ENCODE assay signal across 18 cellular contexts in the genomic region with DNA sequence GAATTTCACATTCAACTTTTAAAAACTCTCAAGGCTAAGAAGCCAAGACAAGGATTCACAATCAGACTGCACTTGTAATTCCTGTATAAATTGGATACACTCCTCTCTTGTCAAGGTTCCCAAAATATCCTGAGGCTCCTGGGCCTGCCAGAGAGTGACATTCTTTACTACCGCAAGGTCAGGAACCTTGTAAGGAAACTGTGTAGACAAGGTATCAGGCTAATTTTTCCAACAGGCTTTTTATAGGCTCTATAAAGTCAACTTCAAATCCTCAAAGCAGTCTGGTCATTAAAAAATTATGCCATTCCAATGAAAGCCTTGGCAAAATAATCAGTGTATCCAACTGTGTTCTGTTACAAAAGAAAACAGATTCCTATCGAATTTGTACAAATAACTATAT. TPM values are rescaled to one million over a fixed set of nuclear protein-coding genes. Genes with fewer than 3 reads are reported as not detected.
DNase-seq lines count a peak whose midpoint lies in the region; ATAC-seq and TF ChIP-seq lines count a peak whose summit lies in the region.
"Had no signal": no experiment of that assay in that cellular context is flagged by ENCODE, and none has a peak within 500 bp of the region (broad histone marks: within the 10 kb centered on the region; RNA-seq: fewer than 3 reads in every experiment).

No MANE protein-coding gene starts in this region.

- POLR2A ChIA-PET in CD8-positive, alpha-beta memory T cell (lab: Charles Lee), result no interaction called here
- POLR2A ChIA-PET in OCI-LY7 (lab: Charles Lee), result no interaction called here

- ATAC-seq in Right ventricle myocardium superior (ENCODE audit: poor library complexity), result peak; percentile 84
- no peak for ATAC-seq in HG02623 (IDR thresholded peaks at IDR 0.05; ENCODE audit: unreplicated experiment)
- ATAC-seq: activated CD8-positive, alpha-beta T cell treated with anti-CD3 and anti-CD28 coated beads, Interleukin-2, amount 10 ng/mL, durations not matched to agents 7 days and 5 days; pancreas had no signal

- no peaks in the 10 kb centered on the region for H4K20me1 ChIP-seq in OCI-LY7 (ENCODE audit: insufficient read depth, low read length)

- H3K27ac ChIP-seq in CD8-positive, alpha-beta memory T cell (ENCODE audit: low read depth, low read length), result no peak overlapping the region
- H3K27ac ChIP-seq in OCI-LY7 (ENCODE audit: low read depth, low read length, poor library complexity, severe bottlenecking), result no peak overlapping the region
- H3K27ac ChIP-seq: pancreas, PC-9 had no signal

- peaks cover 8% of the 10 kb centered on the region for H3K9me3 Mint-ChIP-seq in nephron
- no peaks in the 10 kb centered on the region for H3K9me3 Mint-ChIP-seq in CD8-positive, alpha-beta memory T cell
- H3K9me3 Mint-ChIP-seq: activated naive CD8-positive, alpha-beta T cell treated with anti-CD3 and anti-CD28 coated beads for 36 hours; CD4-positive, CD25-positive, alpha-beta regulatory T cell; immature natural killer cell had no signal

- no peaks in the 10 kb centered on the region for H3K9me2 ChIP-seq in OCI-LY7 (ENCODE audit: insufficient read depth, low read length)

- peaks cover 26% of the 10 kb centered on the region for H3K36me3 Mint-ChIP-seq in nephron (ENCODE audit: low read depth)
- H3K36me3 Mint-ChIP-seq in CD8-positive, alpha-beta memory T cell, result peaks cover 12 to 15% (median 13%) of the 10 kb centered on the region in 3 donors

- H3K79me2 ChIP-seq in OCI-LY7 (ENCODE audit: insufficient read depth, low read depth, low read length), result no peaks in the 10 kb centered on the region

- H3K36me3 ChIP-seq in CD8-positive, alpha-beta memory T cell (ENCODE audit: insufficient read depth, low read length), result no peaks in the 10 kb centered on the region
- H3K36me3 ChIP-seq in OCI-LY7 (ENCODE audit: insufficient read depth, low read length), result peaks cover 27% of the 10 kb centered on the region
- H3K36me3 ChIP-seq: pancreas had no signal

- no peak overlapping the region for H2AFZ ChIP-seq in OCI-LY7 (ENCODE audit: low read length)

- no peak overlapping the region for H3K4me3 Mint-ChIP-seq in nephron
- H3K4me3 Mint-ChIP-seq in CD8-positive, alpha-beta memory T cell, result no peak overlapping the region
- H3K4me3 Mint-ChIP-seq: activated CD8-positive, alpha-beta T cell treated with anti-CD3 and anti-CD28 coated beads, Interleukin-2, amount 10 ng/mL, durations not matched to agents 7 days and 5 days; activated naive CD8-positive, alpha-beta T cell treated with anti-CD3 and anti-CD28 coated beads for 36 hours; CD4-positive, CD25-positive, alpha-beta regulatory T cell; immature natural killer cell had no signal

- no peaks in the 10 kb centered on the region for H3K27me3 Mint-ChIP-seq in nephron (ENCODE audit: low read depth)
- peaks cover 0 to 1% of the 10 kb centered on the region in 2 donors for H3K27me3 Mint-ChIP-seq in CD8-positive, alpha-beta memory T cell
- H3K27me3 Mint-ChIP-seq: activated naive CD8-positive, alpha-beta T cell treated with anti-CD3 and anti-CD28 coated beads for 36 hours; CD4-positive, CD25-positive, alpha-beta regulatory T cell had no signal

- CTCF ChIA-PET in CD8-positive, alpha-beta memory T cell (lab: Charles Lee), result no interaction called here
- CTCF ChIA-PET in OCI-LY7 (lab: Charles Lee; ENCODE audit: unreplicated experiment), result no interaction called here

- TF ChIP-seq CTCF in nephron (IDR thresholded peaks at IDR 0.05; ENCODE audit: unreplicated experiment in 3 of 3) (no peak), OCI-LY7 (conservative IDR thresholded peaks at IDR 0.05; ENCODE audit: low read length) (no peak)

- intact Hi-C loops in Right ventricle myocardium superior (cut with DNase I) (no loop called here), OCI-LY7 (cut with micrococcal nuclease; ENCODE audit: unreplicated experiment) (no loop called here)

- H3K27me3 ChIP-seq in CD8-positive, alpha-beta memory T cell (ENCODE audit: insufficient read depth, low read length, poor library complexity, severe bottlenecking), result no peaks in the 10 kb centered on the region
- H3K27me3 ChIP-seq: pancreas had no signal

- DNase-seq in A172 (ENCODE audit: low spot score) (peak; percentile 28), RPMI7951 (ENCODE audit: low read depth) (peak; percentile 23), Right ventricle myocardium superior (no peak), D341Med (ENCODE audit: low spot score) (no peak), OCI-LY7 (ENCODE audit: low spot score) (no peak)
- no peak for DNase-seq in CD8-positive, alpha-beta memory T cell
- DNase-seq: activated CD8-positive, alpha-beta T cell treated with anti-CD3 and anti-CD28 coated beads, Interleukin-2, amount 10 ng/mL, durations not matched to agents 7 days and 5 days; activated naive CD8-positive, alpha-beta T cell treated with anti-CD3 and anti-CD28 coated beads for 36 hours; CD4-positive, CD25-positive, alpha-beta regulatory T cell; glutamatergic neuron; immature natural killer cell; NCI-H2029 treated with DMSO at 0.1 percent for 48 hours; NCI-H524 treated with DMSO at 0.1 percent for 48 hours; pancreas; PC-9; stimulated activated naive CD4-positive, alpha-beta T cell had no signal

- peak overlapping the region in 2 of 3 experiments; percentile 40 to 93 for H3K27ac Mint-ChIP-seq in nephron
- peak overlapping the region in 1 of 8 donors; percentile 32 for H3K27ac Mint-ChIP-seq in CD8-positive, alpha-beta memory T cell
- H3K27ac Mint-ChIP-seq: activated CD8-positive, alpha-beta T cell treated with anti-CD3 and anti-CD28 coated beads, Interleukin-2, amount 10 ng/mL, durations not matched to agents 7 days and 5 days; activated naive CD8-positive, alpha-beta T cell treated with anti-CD3 and anti-CD28 coated beads for 36 hours; CD4-positive, CD25-positive, alpha-beta regulatory T cell had no signal

- H3K4me2 ChIP-seq in OCI-LY7 (ENCODE audit: low read length), result no peak overlapping the region
- H3K4me2 ChIP-seq: PC-9 had no signal

- H3K4me1 ChIP-seq in CD8-positive, alpha-beta memory T cell (ENCODE audit: insufficient read depth, low read length), result no peaks in the 10 kb centered on the region
- H3K4me1 ChIP-seq in OCI-LY7 (ENCODE audit: insufficient read depth, low read length, poor library complexity, severe bottlenecking), result no peaks in the 10 kb centered on the region

- no peak overlapping the region for H3K4me3 ChIP-seq in CD8-positive, alpha-beta memory T cell (ENCODE audit: low read length)
- no peak overlapping the region for H3K4me3 ChIP-seq in OCI-LY7 (ENCODE audit: low read depth, low read length, poor library complexity, severe bottlenecking)
- H3K4me3 ChIP-seq: pancreas, PC-9 had no signal

- BruUV-seq in OCI-LY7 (replicated peaks; lab: Mats Ljungman, UMichigan), result no TSS peak

- H3K9me3 ChIP-seq in CD8-positive, alpha-beta memory T cell (ENCODE audit: low read length), result no peaks in the 10 kb centered on the region
- no peaks in the 10 kb centered on the region for H3K9me3 ChIP-seq in OCI-LY7 (ENCODE audit: low read length)

- H3K4me1 Mint-ChIP-seq in nephron, result peaks cover 17% of the 10 kb centered on the region
- H3K4me1 Mint-ChIP-seq in CD8-positive, alpha-beta memory T cell, result peaks cover 0 to 1% (median 0%) of the 10 kb centered on the region in 3 donors
- H3K4me1 Mint-ChIP-seq: CD4-positive, CD25-positive, alpha-beta regulatory T cell; immature natural killer cell had no signal

RNA-seq across cellular contexts. Expression of a gene that starts 15.5 kb away (rescaled TPM):
- total RNA-seq in A172 (2014; rRNA removed; shearing (Covaris generic)), result 207 and 210 TPM in 2 replicates
- total RNA-seq in RPMI7951 (2014; rRNA removed; shearing (Covaris generic)), result 114 and 123 TPM in 2 replicates
- 120 TPM for total RNA-seq in Right ventricle myocardium superior
- 10 to 100 TPM; 57.2 to 59.3 TPM for total RNA-seq in CD8-positive, alpha-beta memory T cell
- polyA plus RNA-seq in CD8-positive, alpha-beta memory T cell, result 40.4 TPM
- total RNA-seq in OCI-LY7 (2014; rRNA removed; shearing (Covaris generic)), result 52.8 and 69.2 TPM in 2 replicates
- 44.2 and 48.0 TPM in 2 replicates for total RNA-seq in OCI-LY7 (2022)

RNA-seq across cellular contexts. Expression of a gene that starts 30.6 kb away (rescaled TPM):
- 42.8 and 46.2 TPM in 2 replicates for total RNA-seq in A172 (2014; rRNA removed; shearing (Covaris generic))
- 35.2 and 44.0 TPM in 2 replicates for total RNA-seq in RPMI7951 (2014; rRNA removed; shearing (Covaris generic))
- total RNA-seq in Right ventricle myocardium superior (573 TPM), OCI-LY7 (2022) (98.3 and 120 TPM in 2 replicates)
- total RNA-seq in CD8-positive, alpha-beta memory T cell, result 10 to 100 TPM; 79.7 to 87.3 TPM
- 43.5 TPM for polyA plus RNA-seq in CD8-positive, alpha-beta memory T cell
- total RNA-seq in OCI-LY7 (2014; rRNA removed; shearing (Covaris generic)), result 33.6 and 42.2 TPM in 2 replicates

RNA-seq across cellular contexts. Expression of a gene that starts 57.4 kb away (rescaled TPM):
- 13.0 and 18.8 TPM in 2 replicates for total RNA-seq in A172 (2014; rRNA removed; shearing (Covaris generic))
- total RNA-seq in RPMI7951 (2014; rRNA removed; shearing (Covaris generic)), result 14.5 and 20.3 TPM in 2 replicates
- total RNA-seq in Right ventricle myocardium superior (0.40 TPM), OCI-LY7 (2022) (28.7 and 30.9 TPM in 2 replicates)
- 1 to 10 TPM; 7.4 to 9.0 TPM for total RNA-seq in CD8-positive, alpha-beta memory T cell
- polyA plus RNA-seq in CD8-positive, alpha-beta memory T cell, result 0.91 TPM
- total RNA-seq in OCI-LY7 (2014; rRNA removed; shearing (Covaris generic)), result 25.5 and 33.9 TPM in 2 replicates

Comparison
In these comparisons a context has a peak if more than half of its experiments do, and no peak if none do; other contexts are left out.
1. DNase-seq: peak in A172 (single experiment) and RPMI7951 (single experiment); none in Right ventricle myocardium superior (single experiment), CD8-positive, alpha-beta memory T cell (0 of 5), D341Med (single experiment) and OCI-LY7 (single experiment).